3 cellular contexts compared by ENCODE assay signal in genomic region chr4:175616287-175616686, GRCh38.
"Had no signal": no experiment of that assay in that cellular context is flagged by ENCODE, and none has a peak within 500 bp of the region (broad histone marks: within the 10 kb centered on the region; RNA-seq: fewer than 3 reads in every experiment).

No MANE protein-coding gene starts in this region.

- ATAC-seq: GM12878 had no signal

- DNase-seq: GDM1, GF-D8 had no signal

- H3K4me3 ChIP-seq: GM12878 had no signal
